8 cellular contexts compared by ENCODE assay signal in the genomic region with DNA sequence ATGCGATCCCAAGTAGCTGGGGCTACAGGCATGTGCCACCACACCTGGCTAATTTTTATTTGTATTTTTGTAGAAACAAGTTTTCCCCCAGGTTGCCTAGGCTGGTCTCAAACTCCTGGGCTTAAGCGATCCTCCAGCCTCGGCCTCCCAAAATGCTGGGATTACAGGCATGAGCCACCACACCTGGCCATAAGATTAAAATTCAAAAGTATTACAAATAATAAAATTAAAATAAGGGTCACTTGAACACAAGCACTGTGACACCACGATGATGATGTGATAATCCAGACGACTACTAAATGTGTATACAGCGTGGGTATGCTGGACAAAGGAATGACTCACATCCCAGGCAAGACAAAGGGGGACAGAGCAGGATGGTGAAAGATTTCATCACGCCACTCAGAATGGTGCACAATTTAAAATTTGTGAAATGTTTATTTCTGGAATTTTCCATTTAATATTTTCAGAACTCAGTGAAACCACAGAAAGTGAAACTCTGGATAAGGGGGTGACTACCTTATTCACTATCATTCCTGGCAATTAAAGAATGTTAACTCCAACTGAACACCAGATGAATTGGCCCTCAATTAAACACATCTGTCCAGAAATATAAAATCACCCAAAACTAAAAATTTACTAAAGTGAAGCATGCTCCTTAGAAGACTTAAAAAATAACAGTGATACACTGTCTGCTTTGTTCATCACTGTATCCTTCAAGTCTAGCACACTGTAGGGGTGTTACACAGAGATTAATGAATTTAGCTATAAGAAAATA. TPM values are rescaled to one million over a fixed set of nuclear protein-coding genes. Genes with fewer than 3 reads are reported as not detected.
DNase-seq lines count a peak whose midpoint lies in the region; ATAC-seq, FAIRE-seq and TF ChIP-seq lines count a peak whose summit lies in the region.
"Had no signal": no experiment of that assay in that cellular context is flagged by ENCODE, and none has a peak within 500 bp of the region (broad histone marks: within the 10 kb centered on the region; RNA-seq: fewer than 3 reads in every experiment).

No MANE protein-coding gene starts in this region.

- peaks cover 99% of the 10 kb centered on the region for H3K79me2 ChIP-seq in HCT116 (ENCODE audit: insufficient read depth, low read length)
- peaks cover 55 to 98% of the 10 kb centered on the region in 2 experiments for H3K79me2 ChIP-seq in H1 (ENCODE audit: control insufficient read depth in 1 of 2, insufficient read depth in 2 of 2, low read length in 2 of 2)

- H3K9me3 ChIP-seq in HCT116 (ENCODE audit: control insufficient read depth in 1 of 2, insufficient read depth in 1 of 2, low read depth in 1 of 2, low read length in 2 of 2) (no peaks in the 10 kb centered on the region), H1 (ENCODE audit: insufficient read depth in 2 of 2, low read depth in 1 of 2, low read length in 1 of 2) (no peaks in the 10 kb centered on the region)

- H3K9me2 ChIP-seq in HCT116 (ENCODE audit: insufficient read depth), result no peaks in the 10 kb centered on the region

- peak overlapping the region; percentile 56 for H3K4me2 ChIP-seq in HCT116 (ENCODE audit: low read length)
- no peak overlapping the region for H3K4me2 ChIP-seq in H1 (ENCODE audit: insufficient read depth in 1 of 2, low read depth in 2 of 2, low read length in 2 of 2)

- TF ChIP-seq POLR2A in HCT116 (IDR thresholded peaks at IDR 0.05; ENCODE audit: borderline replicate concordance, extremely low read depth, insufficient read depth, insufficient read length) (no peak), H1 (IDR thresholded peaks at IDR 0.05; ENCODE audit: control extremely low read depth in 1 of 2, low read depth in 2 of 2, low read length in 2 of 2) (no peak)

- TF ChIP-seq EP300 in H1 (IDR thresholded peaks at IDR 0.05; ENCODE audit: borderline replicate concordance in 1 of 2, low read depth in 2 of 2, low read length in 2 of 2), result no peak

- 0 out of 2 replicates have a peak overlapping the region, but pooled peaks have one; percentile 53 for H2BK15ac ChIP-seq in H1 (ENCODE audit: low read length)

- H2BK20ac ChIP-seq in H1 (ENCODE audit: low read length), result no peak overlapping the region

- TF ChIP-seq CTCF in HCT116 (IDR thresholded peaks at IDR 0.05 in 2 of 3, conservative IDR thresholded peaks at IDR 0.05 in 1 of 3; ENCODE audit: borderline replicate concordance in 1 of 3, insufficient read depth in 1 of 3, low read depth in 2 of 3, low read length in 2 of 3) (no peak), H1 (IDR thresholded peaks at IDR 0.05; ENCODE audit: control extremely low read depth in 1 of 3, insufficient read depth in 1 of 3, low read depth in 1 of 3, low read length in 3 of 3) (no peak)

- H4K8ac ChIP-seq in H1 (ENCODE audit: extremely low read depth, insufficient read depth, low read length), result no peak overlapping the region

- POLR2A ChIA-PET in HCT116 (lab: Charles Lee), result interaction anchor here (1.0 to 1.7 kb wide), 4 partner anchors 9 to 74 kb away, joined by 4 to 6 read pairs (median 5); no protein-coding TSS in a partner anchor
- POLR2A ChIA-PET in H1 (lab: Charles Lee; ENCODE audit: partially characterized antibody), result interaction anchor here (0.9 to 1.4 kb wide), 4 partner anchors 10 to 24 kb away, joined by 3 read pairs; no protein-coding TSS in a partner anchor

- H3K27ac ChIP-seq in HCT116 (ENCODE audit: low read depth, low read length) (peak overlapping the region; percentile 58), H1 (ENCODE audit: low read depth, low read length) (no peak overlapping the region)

- ATAC-seq in HCT116, result peak; percentile 77
- ATAC-seq in sciatic nerve, result peak; percentile 59
- no peak for ATAC-seq in GM18868 (IDR thresholded peaks at IDR 0.05; ENCODE audit: unreplicated experiment)
- no peak for ATAC-seq in GM21576 (IDR thresholded peaks at IDR 0.05; ENCODE audit: unreplicated experiment)

- TF ChIP-seq RAD21 in HCT116 (IDR thresholded peaks at IDR 0.05; ENCODE audit: low read depth) (no peak), H1 (IDR thresholded peaks at IDR 0.05 in 1 of 2, conservative IDR thresholded peaks at IDR 0.05 in 1 of 2; ENCODE audit: low read depth in 2 of 2, low read length in 2 of 2) (no peak)

- H3K23me2 ChIP-seq in H1 (ENCODE audit: low read depth, low read length), result no peaks in the 10 kb centered on the region

- H4K5ac ChIP-seq in H1 (ENCODE audit: insufficient read length, low read depth, low read length), result no peak overlapping the region

- no peak overlapping the region for H3K23ac ChIP-seq in H1 (ENCODE audit: insufficient read length)

- H4K20me1 ChIP-seq in HCT116 (ENCODE audit: insufficient read depth), result peaks cover 48% of the 10 kb centered on the region; the same call in 1 of the 2 replicates
- peaks cover 21 to 39% of the 10 kb centered on the region in 2 experiments for H4K20me1 ChIP-seq in H1 (replicated peaks in 1 of 2; ENCODE audit: control insufficient read depth in 1 of 2, insufficient read depth in 2 of 2, low read length in 2 of 2)

- no peak overlapping the region for H2BK120ac ChIP-seq in H1 (replicated peaks; ENCODE audit: low read depth, low read length)

- H3K79me1 ChIP-seq in H1 (ENCODE audit: low read depth, low read length), result no peaks in the 10 kb centered on the region

- H3K36me3 ChIP-seq in HCT116 (ENCODE audit: control insufficient read depth in 1 of 2, insufficient read depth in 2 of 2, low read length in 2 of 2) (no peaks in the 10 kb centered on the region), H1 (ENCODE audit: control insufficient read depth in 2 of 4, insufficient read depth in 4 of 4, low read length in 3 of 4) (no peaks in the 10 kb centered on the region)

- H2BK5ac ChIP-seq in H1 (ENCODE audit: low read depth, low read length), result 0 out of 2 replicates have a peak overlapping the region, but pooled peaks have one; percentile 28

- no peak overlapping the region; the same call in 1 of the 2 replicates for H2BK12ac ChIP-seq in H1 (ENCODE audit: low read depth, low read length)

- no peak overlapping the region for H4K91ac ChIP-seq in H1 (replicated peaks; ENCODE audit: insufficient read length, low read length)

- H3K56ac ChIP-seq in H1 (replicated peaks; ENCODE audit: insufficient read length, low read depth, low read length), result no peak overlapping the region

- H3K4ac ChIP-seq in H1 (replicated peaks; ENCODE audit: insufficient read length, low read depth, low read length), result no peak overlapping the region

- 89% methylated on average over 7 of the region's 7 CpGs; no CpG with 5 or more reads in 1 of the 2 experiments for WGBS in H1 (ENCODE audit: extremely low coverage in 1 of 2, insufficient coverage in 1 of 2, insufficient read length in 1 of 2, insufficient replicate concordance in 2 of 2, low coverage in 1 of 2, low lambda C conversion rate in 2 of 2, missing lambda C conversion rate in 1 of 2), 2 experiments

- RAD21 ChIA-PET in HCT116 (lab: Charles Lee; ENCODE audit: low non-redundant PET in 1 of 2, low total read pairs in 2 of 2, uncharacterized antibody in 2 of 2, unreplicated experiment in 2 of 2), result no interaction called here

- intact Hi-C loops in HCT116 (cut with micrococcal nuclease), result no loop called here
- intact Hi-C loops in sciatic nerve (cut with DNase I), result no loop called here

- CTCF ChIA-PET in HCT116 (lab: Charles Lee), result interaction anchor here (0.6 to 1.2 kb wide), 3 partner anchors 11 to 57 kb away, joined by 3 to 4 read pairs (median 3); a partner anchor contains a TSS
- CTCF ChIA-PET in H1 (lab: Charles Lee; ENCODE audit: partially characterized antibody), result interaction anchor here (0.7 to 1.1 kb wide), 3 partner anchors 17 to 188 kb away, joined by 3 read pairs; no protein-coding TSS in a partner anchor

- H2AFZ ChIP-seq in HCT116 (ENCODE audit: low read depth, low read length, poor library complexity, severe bottlenecking) (no peak overlapping the region), H1 (ENCODE audit: low read length) (no peak overlapping the region)

- H3K18ac ChIP-seq in H1 (ENCODE audit: extremely low read depth, low read length), result no peak overlapping the region

- no peak overlapping the region for H3K14ac ChIP-seq in H1 (ENCODE audit: insufficient read length)

- H2AK5ac ChIP-seq in H1 (ENCODE audit: low read depth, low read length), result no peak overlapping the region

- DNase-seq in HCT116 (ENCODE audit: low read depth, low spot score), result peak; percentile 71
- DNase-seq in RCC 7860 (ENCODE audit: low spot score), result peak; percentile 80
- DNase-seq in H1 (ENCODE audit: low read depth in 1 of 2, low spot score in 2 of 2), result no peak
- DNase-seq in sciatic nerve (ENCODE audit: low spot score), result no peak
- DNase-seq in iPS-NIHi11 (ENCODE audit: low spot score), result no peak
- DNase-seq: naive B cell had no signal

- H3K4me1 ChIP-seq in HCT116 (ENCODE audit: control insufficient read depth in 1 of 2, insufficient read depth in 2 of 2, low read length in 2 of 2) (peaks cover 79 to 87% of the 10 kb centered on the region in 2 experiments), H1 (replicated peaks in 1 of 4; ENCODE audit: control insufficient read depth in 3 of 4, insufficient read depth in 4 of 4, low read length in 3 of 4) (peaks cover 2 to 12% (median 8%) of the 10 kb centered on the region in 4 experiments; a peak in 6 of 7 replicates)

- FAIRE-seq in RCC 7860 (lab: Jason Lieb, UNC) (peak; percentile 89), H1 (lab: Jason Lieb, UNC) (no peak)

- H3K9ac ChIP-seq in HCT116 (ENCODE audit: low read length), result peak overlapping the region; percentile 15
- no peak overlapping the region for H3K9ac ChIP-seq in H1 (replicated peaks in 1 of 4; ENCODE audit: extremely low read depth in 1 of 4, low read depth in 3 of 4, low read length in 3 of 4)

- BruUV-seq in HCT116 (replicated peaks; lab: Mats Ljungman, UMichigan), result no TSS peak

- H3K4me3 ChIP-seq in HCT116 (replicated peaks in 1 of 2; ENCODE audit: low read depth in 1 of 2, low read length in 2 of 2) (peak overlapping the region in 1 of 2 experiments; percentile 12; a peak in 1 of 4 replicates), H1 (ENCODE audit: extremely low read depth in 1 of 4, insufficient read depth in 2 of 4, low read depth in 3 of 4, low read length in 4 of 4) (no peak overlapping the region)

- H3K27me3 ChIP-seq in HCT116 (ENCODE audit: insufficient read depth, low read length) (no peaks in the 10 kb centered on the region), H1 (replicated peaks in 1 of 4; ENCODE audit: control insufficient read depth in 3 of 4, extremely low read depth in 1 of 4, insufficient read depth in 3 of 4, low read length in 3 of 4) (no peaks in the 10 kb centered on the region)

RNA-seq across cellular contexts. Expression of a gene that starts 13.1 kb away (rescaled TPM):
- total RNA-seq in HCT116 (2021; ENCODE audit: unreplicated experiment) (92.5 TPM), sciatic nerve (36.0 TPM)
- polyA plus RNA-seq in HCT116 (2012), result 39.5 and 44.4 TPM in 2 replicates
- 73.5 and 75.4 TPM in 2 replicates for total RNA-seq in H1 (2021; fragmentation: NEBNext Ultra II Directional; extraction: Animal tissue kit (Norgen Biotek cat#: 25700))
- polyA plus RNA-seq in H1 (2011; rRNA removed), result 39.1 and 46.5 TPM in 2 replicates
- 43.0 TPM for polyA plus RNA-seq in H1 (2011; cell fraction: cytosol; rRNA removed)
- 26.3 TPM for polyA plus RNA-seq in H1 (2011; cell fraction: nucleus; rRNA removed)
- 41.6 to 48.4 TPM (median 44.5 TPM) in 4 replicates for polyA plus RNA-seq in H1 (2012, experiment 1 of 2)
- polyA plus RNA-seq in H1 (2012, experiment 2 of 2), result 24.7 TPM
- polyA plus RNA-seq in H1 (2013, experiment 1 of 2), result 57.2 TPM
- 71.0 TPM for polyA plus RNA-seq in H1 (2013, experiment 2 of 2)
- 59.0 and 69.0 TPM in 2 replicates for polyA minus RNA-seq in H1 (2011; rRNA and poly(A)+ RNA removed)
- polyA minus RNA-seq in H1 (2011; cell fraction: cytosol; rRNA and poly(A)+ RNA removed), result 36.1 TPM
- 20.6 TPM for polyA minus RNA-seq in H1 (2011; cell fraction: nucleus; rRNA and poly(A)+ RNA removed)

Comparison
In these comparisons a context has a peak if more than half of its experiments do, and no peak if none do; other contexts are left out.
1. ATAC-seq: peak in HCT116 (single experiment) and sciatic nerve (single experiment); none in GM18868 (single experiment) and GM21576 (single experiment).
2. DNase-seq: peak in HCT116 (single experiment) and RCC 7860 (single experiment); none in H1 (0 of 2), sciatic nerve (single experiment) and iPS-NIHi11 (single experiment).